Comparison of ENCODE assay signal across 8 cellular contexts in the genomic region with DNA sequence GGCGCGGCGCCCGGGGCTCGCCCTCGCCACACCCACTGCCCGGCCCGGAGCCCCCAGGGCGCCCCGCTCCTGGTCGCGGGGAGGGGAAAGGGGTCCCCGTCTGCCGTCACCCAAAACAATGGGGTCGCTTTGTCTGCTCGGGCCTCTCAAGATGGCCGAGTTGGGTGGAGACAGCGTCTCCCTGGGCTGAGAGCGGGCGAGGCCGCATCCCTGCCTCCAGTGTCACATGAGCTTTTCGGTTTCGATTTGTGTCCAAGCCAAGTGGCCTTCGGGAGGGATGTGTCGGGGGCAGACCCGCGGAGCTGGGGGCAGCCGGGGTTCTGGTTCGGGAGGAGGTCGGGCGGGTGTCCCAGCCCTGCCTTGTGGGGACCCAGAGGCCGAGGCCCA. TPM values are rescaled to one million over a fixed set of nuclear protein-coding genes. Genes with fewer than 3 reads are reported as not detected.
DNase-seq lines count a peak whose midpoint lies in the region; ATAC-seq and TF ChIP-seq lines count a peak whose summit lies in the region.

No MANE protein-coding gene starts in this region.

- H3K9me3 Mint-ChIP-seq in activated B cell treated with CpG ODN at 0.5 μM for 24 hours, result no peaks in the 10 kb centered on the region

- H3K4me1 Mint-ChIP-seq in activated B cell treated with CpG ODN at 0.5 μM for 24 hours, result peaks cover 48% of the 10 kb centered on the region

- POLR2A ChIA-PET in HEK293T (lab: Yijun Ruan, JAX), result interaction anchor here (1.0 to 1.3 kb wide), 3 partner anchors 204 to 354 kb away, joined by 3 read pairs; a partner anchor contains a TSS
- POLR2A ChIA-PET in activated B cell treated with CpG ODN at 0.5 μM for 24 hours (lab: Charles Lee), result interaction anchor here (0.5 to 3.2 kb wide), 14 partner anchors 12 to 377 kb away, joined by 3 to 15 read pairs (median 4); no protein-coding TSS in a partner anchor

- peak; percentile 16 for ATAC-seq in activated B cell treated with CpG ODN at 0.5 μM for 24 hours (ENCODE audit: low read depth)

- H3K36me3 Mint-ChIP-seq in activated B cell treated with CpG ODN at 0.5 μM for 24 hours (ENCODE audit: low read depth), result peaks cover 11% of the 10 kb centered on the region

- no peaks in the 10 kb centered on the region for H3K27me3 Mint-ChIP-seq in activated B cell treated with CpG ODN at 0.5 μM for 24 hours

- peak overlapping the region; percentile 74 for H3K27ac Mint-ChIP-seq in activated B cell treated with CpG ODN at 0.5 μM for 24 hours

- TF ChIP-seq CTCF in GM13977 (IDR thresholded peaks at IDR 0.05; ENCODE audit: extremely low read depth, insufficient read depth, missing control alignments) (no peak), activated B cell treated with CpG ODN at 0.5 μM for 24 hours (IDR thresholded peaks at IDR 0.05) (no peak)

- CTCF ChIA-PET in HEK293T (lab: Yijun Ruan, JAX) (interaction anchor here (1.1 kb wide), 1 partner anchor 14 kb away, joined by 3 read pairs; no protein-coding TSS in a partner anchor), activated B cell treated with CpG ODN at 0.5 μM for 24 hours (lab: Charles Lee) (interaction anchor here (1.2 to 1.9 kb wide), 2 partner anchors 194 to 349 kb away, joined by 3 to 5 read pairs; no protein-coding TSS in a partner anchor)

- intact Hi-C loops in activated B cell treated with CpG ODN at 0.5 μM for 24 hours (cut with micrococcal nuclease), result no loop called here

- peak overlapping the region; percentile 90 for H3K4me3 Mint-ChIP-seq in activated B cell treated with CpG ODN at 0.5 μM for 24 hours

- peak; percentile 79 for DNase-seq in GM13977 (ENCODE audit: low spot score)
- peak; percentile 55 for DNase-seq in HEK293T (ENCODE audit: extremely low spot score)
- DNase-seq in MV-4-11 (lab: John Stamatoyannopoulos, UW), result peak; percentile 56
- peak; percentile 54 for DNase-seq in activated B cell treated with CpG ODN at 0.5 μM for 24 hours
- peak in 54 of 61 donors; percentile 17 to 81 (median 60) for DNase-seq in caudate nucleus (lab: John Stamatoyannopoulos, UW)
- peak; percentile 76 for DNase-seq in islet precursor cell
- peak; percentile 26 to 35 for DNase-seq in stimulated activated CD4-positive, alpha-beta T cell treated with anti-CD3 and anti-CD28 coated beads, Interleukin-15, amount 100 ng/mL, for 1 hour (ENCODE audit: low read depth in 1 of 2, low spot score in 1 of 2)
- no peak for DNase-seq in COLO829 (ENCODE audit: low spot score)

- in situ Hi-C loops in GM13977 (cut with MboI; ENCODE audit: low pct_unique_long_range_greater_than_20kb, low sequenced_read_pairs, unreplicated experiment), result loop anchor here (10.0 to 25.0 kb wide), 2 partner anchors 130 to 347 kb away; a partner anchor contains a TSS

- H3K27ac ChIP-seq in caudate nucleus (ENCODE audit: low read depth, low read length), result peak overlapping the region; percentile 82

TF ChIP-seq in HEK293T, 16 proteins besides CTCF, POLR2A, EP300 and RAD21:
- TF ChIP-seq LEF1 (IDR thresholded peaks at IDR 0.05; ENCODE audit: borderline replicate concordance), result no peak
- no peak for TF ChIP-seq ZNF384 (IDR thresholded peaks at IDR 0.05)
- TF ChIP-seq, protein P1, sequence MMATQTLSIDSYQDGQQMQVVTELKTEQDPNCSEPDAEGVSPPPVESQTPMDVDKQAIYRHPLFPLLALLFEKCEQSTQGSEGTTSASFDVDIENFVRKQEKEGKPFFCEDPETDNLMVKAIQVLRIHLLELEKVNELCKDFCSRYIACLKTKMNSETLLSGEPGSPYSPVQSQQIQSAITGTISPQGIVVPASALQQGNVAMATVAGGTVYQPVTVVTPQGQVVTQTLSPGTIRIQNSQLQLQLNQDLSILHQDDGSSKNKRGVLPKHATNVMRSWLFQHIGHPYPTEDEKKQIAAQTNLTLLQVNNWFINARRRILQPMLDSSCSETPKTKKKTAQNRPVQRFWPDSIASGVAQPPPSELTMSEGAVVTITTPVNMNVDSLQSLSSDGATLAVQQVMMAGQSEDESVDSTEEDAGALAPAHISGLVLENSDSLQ (IDR thresholded peaks at IDR 0.05), result no peak
- no peak for TF ChIP-seq FOXA1 (IDR thresholded peaks at IDR 0.05)
- TF ChIP-seq L3MBTL2 (conservative IDR thresholded peaks at IDR 0.05), result no peak
- TF ChIP-seq HDGF (IDR thresholded peaks at IDR 0.05; ENCODE audit: borderline replicate concordance), result no peak
- no peak for TF ChIP-seq CTBP1 (IDR thresholded peaks at IDR 0.05; ENCODE audit: borderline replicate concordance)
- TF ChIP-seq SP1 (IDR thresholded peaks at IDR 0.05), result no peak
- TF ChIP-seq NFRKB (IDR thresholded peaks at IDR 0.05), result no peak
- TF ChIP-seq TARDBP (IDR thresholded peaks at IDR 0.05), result no peak
- TF ChIP-seq BHLHE40 (IDR thresholded peaks at IDR 0.05; ENCODE audit: borderline replicate concordance), result no peak
- TF ChIP-seq SUZ12 (IDR thresholded peaks at IDR 0.05), result no peak
- no peak for TF ChIP-seq ELF4 (IDR thresholded peaks at IDR 0.05)
- TF ChIP-seq FOXK2 (IDR thresholded peaks at IDR 0.05), result no peak
- TF ChIP-seq ARNT (IDR thresholded peaks at IDR 0.05), result no peak
- no peak for TF ChIP-seq FOXM1 (IDR thresholded peaks at IDR 0.05; ENCODE audit: borderline replicate concordance)

RNA-seq across cellular contexts. Expression of a gene that starts 0.8 kb away (rescaled TPM):
- total RNA-seq in activated B cell treated with CpG ODN at 0.5 μM for 24 hours, result 208 and 236 TPM in 2 replicates
